8 cellular contexts compared by ENCODE assay signal in the genomic region with DNA sequence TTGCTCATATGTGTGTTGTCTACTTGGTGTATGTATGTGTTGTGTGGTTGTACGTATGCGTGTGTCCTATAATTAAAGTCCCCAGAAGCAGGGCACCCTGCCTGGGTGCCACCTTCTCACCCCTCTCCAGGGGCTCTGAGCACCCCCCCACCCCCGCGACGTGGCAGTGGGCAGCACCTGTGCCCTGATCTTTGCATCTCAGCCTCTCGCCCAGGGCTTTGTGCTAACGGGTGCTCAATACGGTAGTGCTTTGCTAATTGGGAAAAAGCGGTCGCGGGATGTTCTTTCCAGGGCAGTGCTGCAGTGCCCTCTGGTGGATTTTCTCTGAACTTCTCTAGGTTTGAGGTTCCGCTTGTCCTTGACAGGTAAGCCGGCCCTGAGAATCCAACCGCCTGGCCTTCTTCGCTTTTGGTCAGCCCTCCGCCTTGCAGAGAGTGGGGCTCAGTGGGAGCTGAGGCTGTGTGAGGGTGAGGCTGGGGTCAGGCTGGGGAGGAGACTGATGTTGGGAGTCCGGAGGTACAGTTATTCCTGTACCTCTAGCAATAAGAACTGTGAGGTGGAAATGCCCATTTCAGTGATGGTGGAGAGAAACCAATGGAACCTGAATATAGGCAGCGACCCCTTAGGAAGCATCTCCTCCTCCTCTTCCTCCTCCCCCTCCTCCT. TPM values are rescaled to one million over a fixed set of nuclear protein-coding genes. Genes with fewer than 3 reads are reported as not detected.
DNase-seq lines count a peak whose midpoint lies in the region; ATAC-seq and TF ChIP-seq lines count a peak whose summit lies in the region.

No MANE protein-coding gene starts in this region.

- H3K4me2 ChIP-seq in DND-41 (ENCODE audit: insufficient read depth, low read length), result peak overlapping the region; percentile 30

- H2AFZ ChIP-seq in DND-41 (ENCODE audit: low read depth, low read length), result peak overlapping the region; percentile 52; the same call in 1 of the 2 replicates

- H3K79me2 ChIP-seq in DND-41 (ENCODE audit: insufficient read depth, low read length), result no peaks in the 10 kb centered on the region

- no peaks in the 10 kb centered on the region for H3K36me3 ChIP-seq in DND-41 (ENCODE audit: insufficient read depth, low read length)
- H3K36me3 ChIP-seq in left lung, result no peaks in the 10 kb centered on the region

- H3K9me3 ChIP-seq in DND-41 (ENCODE audit: insufficient read depth, low read length, severe bottlenecking) (no peaks in the 10 kb centered on the region), left lung (no peaks in the 10 kb centered on the region)

- H3K4me1 ChIP-seq in DND-41 (ENCODE audit: insufficient read depth, low read length) (peaks cover 7% of the 10 kb centered on the region), left lung (peaks cover 0 to 5% of the 10 kb centered on the region in 2 donors)

- DNase-seq in DND-41, result peak; percentile 73
- DNase-seq in NCI-H460 (ENCODE audit: extremely low read depth, low read depth), result peak; percentile 64
- DNase-seq in activated CD4-positive, alpha-beta T cell treated with anti-CD3 and anti-CD28 coated beads for 1 hour, result peak; percentile 60
- peak; percentile 95 for DNase-seq in cerebellar cortex (ENCODE audit: low spot score)
- DNase-seq in left lung, result peak in 1 of 2 donors; percentile 59
- peak; percentile 35 to 46 (median 46) for DNase-seq in stimulated activated CD4-positive, alpha-beta T cell treated with anti-CD3 and anti-CD28 coated beads, TNF-alpha, amount 100 ng/mL, for 1 hour (ENCODE audit: low read depth in 3 of 3, low spot score in 1 of 3)

- intact Hi-C loops in left lung (cut with DNase I), result loop anchor here in 1 of 2 donors (5.0 kb wide), 2 partner anchors 127 to 172 kb away; no protein-coding TSS in a partner anchor

- ATAC-seq in DND-41 (ENCODE audit: insufficient read depth, low read depth) (peak; percentile 84), HG03135 (IDR thresholded peaks at IDR 0.05; ENCODE audit: unreplicated experiment) (peak; percentile 66), left lung (peak; percentile 88), GM21825 (IDR thresholded peaks at IDR 0.05; ENCODE audit: unreplicated experiment) (no peak)

- no peak overlapping the region for H3K27ac ChIP-seq in DND-41 (ENCODE audit: low read length)
- no peak overlapping the region for H3K27ac ChIP-seq in left lung

- no peak overlapping the region for H3K4me3 ChIP-seq in DND-41 (ENCODE audit: low read depth in 1 of 2, low read length in 2 of 2)
- H3K4me3 ChIP-seq in left lung, result no peak overlapping the region

- peaks cover 12% of the 10 kb centered on the region for H3K27me3 ChIP-seq in DND-41 (ENCODE audit: insufficient read depth, low read length, poor library complexity)
- H3K27me3 ChIP-seq in left lung, result peaks cover 0 to 24% of the 10 kb centered on the region in 2 donors

- TF ChIP-seq CTCF in DND-41 (IDR thresholded peaks at IDR 0.05; ENCODE audit: borderline replicate concordance, extremely low read depth, low read length, poor library complexity, severe bottlenecking) (peak; percentile 86), left lung (IDR thresholded peaks at IDR 0.05) (peak; percentile 88 to 92)

- no peaks in the 10 kb centered on the region for H4K20me1 ChIP-seq in DND-41 (ENCODE audit: insufficient read depth, low read length)

- H3K9ac ChIP-seq in DND-41 (ENCODE audit: low read depth, low read length), result no peak overlapping the region

RNA-seq across cellular contexts. Expression of gene EPHB3, which starts 17.6 kb away (rescaled TPM):
- not detected in 2 replicates for total RNA-seq in NCI-H460 (2014; rRNA removed; shearing (Covaris generic))
- not detected in 2 replicates for polyA plus RNA-seq in NCI-H460 (2014; cell fraction: nucleus; rRNA removed)
- 10 to 100 TPM in 1 of 2 donors, 1 to 10 TPM in 1; 8.1 to 23.7 TPM for total RNA-seq in left lung
